8 cellular contexts compared by ENCODE assay signal in the genomic region with DNA sequence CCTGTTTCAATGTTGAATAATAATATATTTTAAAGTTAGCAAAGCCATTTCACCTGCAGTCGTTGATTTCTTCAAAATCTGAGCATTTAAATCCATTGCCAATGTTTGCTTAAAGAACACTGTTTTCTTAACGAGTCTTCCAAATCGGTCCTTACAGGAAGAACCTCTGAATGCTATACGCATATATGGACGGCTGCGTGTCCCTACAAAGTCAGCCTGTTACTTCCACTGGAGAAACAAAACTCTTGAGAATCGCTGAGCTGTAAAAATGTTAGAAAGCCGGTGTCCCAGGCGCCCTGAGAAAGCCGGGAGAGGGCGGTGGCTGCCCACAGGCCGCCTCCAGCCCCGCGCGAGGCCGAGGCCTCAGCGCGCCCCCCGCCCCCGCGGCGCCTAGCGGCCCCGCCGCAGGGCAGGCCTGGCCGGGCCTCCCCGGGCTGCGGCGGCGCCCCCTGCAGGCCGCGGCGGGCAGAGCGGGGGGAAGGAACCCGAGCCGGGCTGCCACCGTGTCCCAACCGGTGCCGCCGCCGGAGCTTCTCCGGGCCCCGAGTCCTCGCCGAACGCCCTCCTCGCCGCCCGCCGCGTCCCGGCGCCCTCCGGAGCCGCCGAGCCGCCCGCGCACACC. TPM values are rescaled to one million over a fixed set of nuclear protein-coding genes. Genes with fewer than 3 reads are reported as not detected.
DNase-seq lines count a peak whose midpoint lies in the region; ATAC-seq and TF ChIP-seq lines count a peak whose summit lies in the region.

A gene with protein sequence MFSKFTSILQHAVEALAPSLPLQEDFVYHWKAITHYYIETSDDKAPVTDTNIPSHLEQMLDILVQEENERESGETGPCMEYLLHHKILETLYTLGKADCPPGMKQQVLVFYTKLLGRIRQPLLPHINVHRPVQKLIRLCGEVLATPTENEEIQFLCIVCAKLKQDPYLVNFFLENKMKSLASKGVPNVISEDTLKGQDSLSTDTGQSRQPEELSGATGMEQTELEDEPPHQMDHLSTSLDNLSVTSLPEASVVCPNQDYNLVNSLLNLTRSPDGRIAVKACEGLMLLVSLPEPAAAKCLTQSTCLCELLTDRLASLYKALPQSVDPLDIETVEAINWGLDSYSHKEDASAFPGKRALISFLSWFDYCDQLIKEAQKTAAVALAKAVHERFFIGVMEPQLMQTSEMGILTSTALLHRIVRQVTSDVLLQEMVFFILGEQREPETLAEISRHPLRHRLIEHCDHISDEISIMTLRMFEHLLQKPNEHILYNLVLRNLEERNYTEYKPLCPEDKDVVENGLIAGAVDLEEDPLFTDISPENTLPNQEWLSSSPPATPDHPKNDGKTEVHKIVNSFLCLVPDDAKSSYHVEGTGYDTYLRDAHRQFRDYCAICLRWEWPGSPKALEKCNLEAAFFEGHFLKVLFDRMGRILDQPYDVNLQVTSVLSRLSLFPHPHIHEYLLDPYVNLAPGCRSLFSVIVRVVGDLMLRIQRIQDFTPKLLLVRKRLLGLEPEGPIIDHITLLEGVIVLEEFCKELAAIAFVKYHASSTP (plus strand): TSS at position 488 of the 622 bp plus-strand sequence. CDS start 299 bp downstream, outside the sequence.

- TF ChIP-seq CTCF in C4-2B (conservative IDR thresholded peaks at IDR 0.05) = peak; percentile 99
- peak; percentile 75 for TF ChIP-seq CTCF in endodermal cell (conservative IDR thresholded peaks at IDR 0.05)
- TF ChIP-seq CTCF in mesothelial cell of epicardium (IDR thresholded peaks at IDR 0.05; ENCODE audit: unreplicated experiment) = peak; percentile 53

- peaks cover 12% of the 10 kb centered on the region for H3K36me3 Mint-ChIP-seq in activated CD8-positive, alpha-beta memory T cell treated with anti-CD3 and anti-CD28 coated beads, Interleukin-2, amount 10 ng/mL, durations not matched to agents 7 days and 5 days
- H3K36me3 Mint-ChIP-seq in endodermal cell (ENCODE audit: low read depth) = peaks cover 3% of the 10 kb centered on the region
- H3K36me3 Mint-ChIP-seq in mesothelial cell of epicardium = peaks cover 2% of the 10 kb centered on the region

- CTCF ChIA-PET in activated CD8-positive, alpha-beta memory T cell treated with anti-CD3 and anti-CD28 coated beads, Interleukin-2, amount 10 ng/mL, durations not matched to agents 7 days and 5 days (lab: Charles Lee) = interaction anchor here (0.8 to 4.2 kb wide), 27 partner anchors 9 to 519 kb away, joined by 3 to 46 read pairs (median 4); no protein-coding TSS in a partner anchor

- DNase-seq in NOMO-1 (lab: John Stamatoyannopoulos, UW; ENCODE audit: unreplicated experiment in 2 of 2) (peak; percentile 71), endodermal cell (peak; percentile 93), mesothelial cell of epicardium (ENCODE audit: low spot score in 2 of 2, unreplicated experiment in 2 of 2) (peak; percentile 73 to 87)
- peak; percentile 85 for DNase-seq in activated CD8-positive, alpha-beta memory T cell treated with anti-CD3 and anti-CD28 coated beads, Interleukin-2, amount 10 ng/mL, durations not matched to agents 7 days and 5 days
- peak; percentile 62 to 68 for DNase-seq in stimulated activated CD8-positive, alpha-beta memory T cell treated with anti-CD3 and anti-CD28 coated beads, Interleukin-2, amount 100 ng/mL, for 1 hour (ENCODE audit: low read depth in 2 of 2)

- no peaks in the 10 kb centered on the region for H3K36me3 ChIP-seq in endodermal cell (ENCODE audit: control insufficient read depth, insufficient read depth, low read length)

- peak within 1 kb of the TSS; percentile 91 for H3K4me3 Mint-ChIP-seq in activated CD8-positive, alpha-beta memory T cell treated with anti-CD3 and anti-CD28 coated beads, Interleukin-2, amount 10 ng/mL, durations not matched to agents 7 days and 5 days
- H3K4me3 Mint-ChIP-seq in endodermal cell (peak within 1 kb of the TSS; percentile 93), mesothelial cell of epicardium (peak within 1 kb of the TSS; percentile 91)

- peak within 1 kb of the TSS; percentile 85 for H3K4me3 ChIP-seq in endodermal cell (ENCODE audit: low read length)

- 5 to 65% methylated on average over 6 to 59 of the region's 59 CpGs for WGBS in endodermal cell (ENCODE audit: insufficient coverage in 1 of 2, insufficient read length in 1 of 2), 2 experiments

- H3K9ac ChIP-seq in endodermal cell (ENCODE audit: extremely low read depth, low read length, poor library complexity, severe bottlenecking) = peak within 1 kb of the TSS; percentile 52

- peaks cover 40% of the 10 kb centered on the region for H3K4me1 Mint-ChIP-seq in activated CD8-positive, alpha-beta memory T cell treated with anti-CD3 and anti-CD28 coated beads, Interleukin-2, amount 10 ng/mL, durations not matched to agents 7 days and 5 days
- H3K4me1 Mint-ChIP-seq in endodermal cell (peaks cover 3% of the 10 kb centered on the region), mesothelial cell of epicardium (peaks cover 37% of the 10 kb centered on the region)

- H3K9me3 ChIP-seq in endodermal cell (ENCODE audit: control insufficient read depth, low read length) = no peaks in the 10 kb centered on the region

- H3K27me3 ChIP-seq in endodermal cell (ENCODE audit: control insufficient read depth, insufficient read depth, low read length, poor library complexity, severe bottlenecking) = no peaks in the 10 kb centered on the region

- peak within 1 kb of the TSS; percentile 92 for H3K27ac Mint-ChIP-seq in activated CD8-positive, alpha-beta memory T cell treated with anti-CD3 and anti-CD28 coated beads, Interleukin-2, amount 10 ng/mL, durations not matched to agents 7 days and 5 days
- H3K27ac Mint-ChIP-seq in endodermal cell (peak within 1 kb of the TSS; percentile 95), mesothelial cell of epicardium (peak within 1 kb of the TSS; percentile 99)

- peaks cover 11% of the 10 kb centered on the region for H3K27me3 Mint-ChIP-seq in activated CD8-positive, alpha-beta memory T cell treated with anti-CD3 and anti-CD28 coated beads, Interleukin-2, amount 10 ng/mL, durations not matched to agents 7 days and 5 days
- H3K27me3 Mint-ChIP-seq in endodermal cell (ENCODE audit: insufficient read depth) (peaks cover 2% of the 10 kb centered on the region), mesothelial cell of epicardium (ENCODE audit: low read depth) (no peaks in the 10 kb centered on the region)

- no peaks in the 10 kb centered on the region for H3K9me3 Mint-ChIP-seq in activated CD8-positive, alpha-beta memory T cell treated with anti-CD3 and anti-CD28 coated beads, Interleukin-2, amount 10 ng/mL, durations not matched to agents 7 days and 5 days (ENCODE audit: low read depth)
- H3K9me3 Mint-ChIP-seq in endodermal cell (no peaks in the 10 kb centered on the region), mesothelial cell of epicardium (no peaks in the 10 kb centered on the region)

- no peaks in the 10 kb centered on the region for H3K4me1 ChIP-seq in endodermal cell (ENCODE audit: control insufficient read depth, insufficient read depth, low read length)

- peak within 1 kb of the TSS; percentile 98 for H3K27ac ChIP-seq in C4-2B
- H3K27ac ChIP-seq in endodermal cell (ENCODE audit: low read depth, low read length) = peak within 1 kb of the TSS; percentile 79

- ATAC-seq in GM19035 (IDR thresholded peaks at IDR 0.05; ENCODE audit: unreplicated experiment) = peak; percentile 71
- peak; percentile 80 for ATAC-seq in HG03342 (IDR thresholded peaks at IDR 0.05; ENCODE audit: unreplicated experiment)
- ATAC-seq in activated CD8-positive, alpha-beta memory T cell treated with anti-CD3 and anti-CD28 coated beads, Interleukin-2, amount 10 ng/mL, durations not matched to agents 7 days and 5 days = peak; percentile 90

RNA-seq across cellular contexts. Expression of the gene that starts here (rescaled TPM):
- 10 to 100 TPM; 33.5 to 35.7 TPM for total RNA-seq in activated CD8-positive, alpha-beta memory T cell treated with anti-CD3 and anti-CD28 coated beads, Interleukin-2, amount 10 ng/mL, durations not matched to agents 7 days and 5 days
- 10 to 100 TPM; 24.4 to 28.8 TPM for total RNA-seq in endodermal cell
- 14.6 TPM for polyA plus RNA-seq in endodermal cell (2013, experiment 1 of 2)
- 14.4 TPM for polyA plus RNA-seq in endodermal cell (2013, experiment 2 of 2)
- total RNA-seq in mesothelial cell of epicardium = 39.6 to 43.2 TPM (median 41.9 TPM) in 3 replicates

Comparison
In these comparisons a context has a peak if more than half of its experiments do, and no peak if none do; other contexts are left out.
1. Peak in every context shown above with its lines: DNase-seq, ATAC-seq, H3K4me3 ChIP-seq and H3K27ac ChIP-seq.